In the genomic region with DNA sequence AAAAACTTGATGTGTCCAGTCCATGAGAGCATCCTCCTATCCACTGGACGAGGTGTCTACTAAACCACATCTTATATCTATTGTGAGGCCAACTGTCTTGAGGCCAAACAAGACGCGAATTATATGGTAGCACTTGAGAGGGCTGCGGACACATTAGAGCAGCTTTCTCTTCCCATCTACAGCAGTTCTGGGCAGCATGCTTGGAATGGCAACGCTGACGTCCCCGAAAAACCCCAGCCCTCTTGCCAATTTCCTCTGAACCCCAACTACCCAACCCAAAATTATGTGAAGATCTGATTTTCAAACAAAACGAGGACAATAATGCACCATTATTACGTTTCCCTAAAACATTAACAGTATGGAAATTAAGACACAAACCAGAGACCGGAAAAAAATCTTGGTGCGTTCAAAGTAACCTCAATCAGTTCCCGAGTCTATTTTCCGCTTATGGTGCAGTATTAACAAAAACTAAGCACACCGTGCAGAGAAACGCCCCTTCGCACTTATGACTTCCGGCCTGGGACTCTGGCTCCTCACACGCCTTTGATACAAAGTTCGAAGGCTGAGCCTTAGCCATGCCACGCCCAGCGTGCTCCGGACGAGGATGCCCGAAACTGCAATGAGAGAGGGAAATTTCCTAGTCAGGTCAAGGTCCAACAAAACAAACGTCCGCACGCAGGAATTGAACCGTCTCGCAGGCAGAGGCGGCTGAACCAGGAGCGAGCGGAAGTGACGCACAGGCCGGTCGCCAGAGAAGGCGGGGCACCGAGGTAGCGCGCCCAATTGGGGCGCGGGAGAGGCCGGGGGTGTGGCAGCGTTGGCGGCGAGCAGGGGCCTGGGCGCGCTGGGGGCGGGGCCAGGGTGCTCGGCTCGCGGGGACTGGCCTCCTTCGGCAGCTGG, we compare ENCODE assay signal across 8 cellular contexts. TPM values are rescaled to one million over a fixed set of nuclear protein-coding genes. Genes with fewer than 3 reads are reported as not detected.
DNase-seq lines count a peak whose midpoint lies in the region; ATAC-seq and TF ChIP-seq lines count a peak whose summit lies in the region.

No MANE protein-coding gene starts in this region.

- H3K9me3 ChIP-seq in BE2C = no peaks in the 10 kb centered on the region

- H3K4me3 ChIP-seq in BE2C (ENCODE audit: low read depth, low read length) = peak overlapping the region; percentile 89

- peaks cover 3% of the 10 kb centered on the region; the same call in 1 of the 2 replicates for H3K36me3 ChIP-seq in BE2C

- DNase-seq in BE2C (peak; percentile 99), NCI-H69 (lab: John Stamatoyannopoulos, UW) (peak; percentile 95), dedifferentiated amniotic fluid mesenchymal stem cell (ENCODE audit: extremely low spot score) (peak; percentile 94), left kidney (ENCODE audit: low read depth, low spot score) (peak; percentile 99)
- peak; percentile 95 for DNase-seq in activated CD4-positive, alpha-beta T cell treated with anti-CD3 and anti-CD28 coated beads, Interleukin-2, amount 50 U/mL, for 1 hour
- DNase-seq in stimulated activated CD4-positive, alpha-beta T cell treated with anti-CD3 and anti-CD28 coated beads, Interleukin-1b, Interleukin-23, amount 100 ng/mL, for 48 hours = peak; percentile 96

- no peaks in the 10 kb centered on the region for H3K27me3 ChIP-seq in BE2C

- ATAC-seq in GM19372 (IDR thresholded peaks at IDR 0.05; ENCODE audit: low read depth, unreplicated experiment) (peak; percentile 80), HG03521 (IDR thresholded peaks at IDR 0.05; ENCODE audit: unreplicated experiment) (peak; percentile 83)

- no peaks in the 10 kb centered on the region for H3K4me1 ChIP-seq in BE2C

- no peak for TF ChIP-seq CTCF in BE2C (IDR thresholded peaks at IDR 0.05; ENCODE audit: low read depth, low read length)

RNA-seq across cellular contexts. Expression of gene AP1AR, which starts 0.5 kb away (rescaled TPM):
- polyA plus RNA-seq in BE2C (2012; ENCODE audit: insufficient read depth, insufficient read length, low read depth) = 9.4 TPM

RNA-seq across cellular contexts. Expression of gene TIFA, which starts 54.6 kb away (rescaled TPM):
- 1.4 TPM for polyA plus RNA-seq in BE2C (2012; ENCODE audit: insufficient read depth, insufficient read length, low read depth)

Comparison
In these comparisons a context has a peak if more than half of its experiments do, and no peak if none do; other contexts are left out.
1. Peak in every context shown above with its lines: DNase-seq, ATAC-seq and H3K4me3 ChIP-seq.